In genomic region chr17:41793749-41794602, GRCh38 we compare ENCODE assay signal across 1 cellular context.
TF ChIP-seq lines count a peak whose summit lies in the region.

No MANE protein-coding gene starts in this region.

TF ChIP-seq in A549, 52 proteins besides CTCF, POLR2A, EP300 and RAD21 (continued from another document):
- TF ChIP-seq REST (IDR thresholded peaks at IDR 0.05) (no peak), HES2 (IDR thresholded peaks at IDR 0.05) (no peak), HOXA7 (CRISPR knock-in tag; IDR thresholded peaks at IDR 0.05) (no peak), ESRRA (IDR thresholded peaks at IDR 0.05; ENCODE audit: borderline replicate concordance, low read length) (no peak), MAFK (IDR thresholded peaks at IDR 0.05; ENCODE audit: partially characterized antibody) (no peak), CHD2 (IDR thresholded peaks at IDR 0.05; ENCODE audit: low read length, partially characterized antibody) (no peak), NPAS2 (CRISPR knock-in tag; IDR thresholded peaks at IDR 0.05; ENCODE audit: borderline replicate concordance) (no peak), KDM1A (IDR thresholded peaks at IDR 0.05; ENCODE audit: low read depth) (no peak), HOXB5 (CRISPR knock-in tag; IDR thresholded peaks at IDR 0.05) (peak; percentile 65; the same call in 1 of the 2 replicates), CBX2 (IDR thresholded peaks at IDR 0.05; ENCODE audit: borderline replicate concordance, low read depth) (no peak), MAZ (IDR thresholded peaks at IDR 0.05; ENCODE audit: borderline replicate concordance, low read depth, low read length) (no peak), PHF8 (IDR thresholded peaks at IDR 0.05; ENCODE audit: borderline replicate concordance, low read depth) (no peak), EHF (CRISPR knock-in tag; IDR thresholded peaks at IDR 0.05) (no peak; the same call in 1 of the 2 replicates), BCL3 (IDR thresholded peaks at IDR 0.05) (no peak), JUNB (IDR thresholded peaks at IDR 0.05) (no peak), NFE2L2 (conservative IDR thresholded peaks at IDR 0.05; ENCODE audit: low read length) (no peak), FOSB (CRISPR knock-in tag; IDR thresholded peaks at IDR 0.05) (peak; percentile 61; the same call in 1 of the 2 replicates), FOSL2 (IDR thresholded peaks at IDR 0.05) (no peak), FOSL2 (CRISPR knock-in tag; IDR thresholded peaks at IDR 0.05) (no peak), RFX5 (IDR thresholded peaks at IDR 0.05) (no peak), CEBPB (IDR thresholded peaks at IDR 0.05) (no peak), CHD4 (IDR thresholded peaks at IDR 0.05; ENCODE audit: borderline replicate concordance) (no peak; the same call in 1 of the 2 replicates), EHMT2 (IDR thresholded peaks at IDR 0.05; ENCODE audit: low read depth) (no peak), SREBF2 (IDR thresholded peaks at IDR 0.05) (no peak), POLR2AphosphoS2 (conservative IDR thresholded peaks at IDR 0.05; ENCODE audit: low read length) (no peak), SMC3 (IDR thresholded peaks at IDR 0.05) (peak; percentile 16; the same call in 1 of the 3 replicates), JUN (IDR thresholded peaks at IDR 0.05) (peak in 1 of 2 experiments; percentile 46; a peak in 1 of 5 replicates), NR3C1 (IDR thresholded peaks at IDR 0.05) (no peak), PBX3 (IDR thresholded peaks at IDR 0.05) (no peak), KDM5A (IDR thresholded peaks at IDR 0.05) (no peak), TP53 (CRISPR knock-in tag; IDR thresholded peaks at IDR 0.05) (no peak)
- TF ChIP-seq, protein P1, sequence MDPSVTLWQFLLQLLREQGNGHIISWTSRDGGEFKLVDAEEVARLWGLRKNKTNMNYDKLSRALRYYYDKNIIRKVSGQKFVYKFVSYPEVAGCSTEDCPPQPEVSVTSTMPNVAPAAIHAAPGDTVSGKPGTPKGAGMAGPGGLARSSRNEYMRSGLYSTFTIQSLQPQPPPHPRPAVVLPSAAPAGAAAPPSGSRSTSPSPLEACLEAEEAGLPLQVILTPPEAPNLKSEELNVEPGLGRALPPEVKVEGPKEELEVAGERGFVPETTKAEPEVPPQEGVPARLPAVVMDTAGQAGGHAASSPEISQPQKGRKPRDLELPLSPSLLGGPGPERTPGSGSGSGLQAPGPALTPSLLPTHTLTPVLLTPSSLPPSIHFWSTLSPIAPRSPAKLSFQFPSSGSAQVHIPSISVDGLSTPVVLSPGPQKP (IDR thresholded peaks at IDR 0.05; ENCODE audit: low read depth, low read length): no peak
- TF ChIP-seq, protein P2, sequence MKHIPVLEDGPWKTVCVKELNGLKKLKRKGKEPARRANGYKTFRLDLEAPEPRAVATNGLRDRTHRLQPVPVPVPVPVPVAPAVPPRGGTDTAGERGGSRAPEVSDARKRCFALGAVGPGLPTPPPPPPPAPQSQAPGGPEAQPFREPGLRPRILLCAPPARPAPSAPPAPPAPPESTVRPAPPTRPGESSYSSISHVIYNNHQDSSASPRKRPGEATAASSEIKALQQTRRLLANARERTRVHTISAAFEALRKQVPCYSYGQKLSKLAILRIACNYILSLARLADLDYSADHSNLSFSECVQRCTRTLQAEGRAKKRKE (CRISPR knock-in tag; IDR thresholded peaks at IDR 0.05; ENCODE audit: low read depth): no peak
- TF ChIP-seq, protein P3, sequence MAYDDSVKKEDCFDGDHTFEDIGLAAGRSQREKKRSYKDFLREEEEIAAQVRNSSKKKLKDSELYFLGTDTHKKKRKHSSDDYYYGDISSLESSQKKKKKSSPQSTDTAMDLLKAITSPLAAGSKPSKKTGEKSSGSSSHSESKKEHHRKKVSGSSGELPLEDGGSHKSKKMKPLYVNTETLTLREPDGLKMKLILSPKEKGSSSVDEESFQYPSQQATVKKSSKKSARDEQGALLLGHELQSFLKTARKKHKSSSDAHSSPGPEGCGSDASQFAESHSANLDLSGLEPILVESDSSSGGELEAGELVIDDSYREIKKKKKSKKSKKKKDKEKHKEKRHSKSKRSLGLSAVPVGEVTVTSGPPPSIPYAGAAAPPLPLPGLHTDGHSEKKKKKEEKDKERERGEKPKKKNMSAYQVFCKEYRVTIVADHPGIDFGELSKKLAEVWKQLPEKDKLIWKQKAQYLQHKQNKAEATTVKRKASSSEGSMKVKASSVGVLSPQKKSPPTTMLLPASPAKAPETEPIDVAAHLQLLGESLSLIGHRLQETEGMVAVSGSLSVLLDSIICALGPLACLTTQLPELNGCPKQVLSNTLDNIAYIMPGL (CRISPR knock-in tag; IDR thresholded peaks at IDR 0.05; ENCODE audit: borderline replicate concordance): no peak
- TF ChIP-seq, protein P4, sequence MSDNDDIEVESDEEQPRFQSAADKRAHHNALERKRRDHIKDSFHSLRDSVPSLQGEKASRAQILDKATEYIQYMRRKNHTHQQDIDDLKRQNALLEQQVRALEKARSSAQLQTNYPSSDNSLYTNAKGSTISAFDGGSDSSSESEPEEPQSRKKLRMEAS (IDR thresholded peaks at IDR 0.05): no peak
